8 cellular contexts compared by ENCODE assay signal in genomic region chr5:10863763-10864383, GRCh38.
DNase-seq lines count a peak whose midpoint lies in the region; ATAC-seq and TF ChIP-seq lines count a peak whose summit lies in the region.

No MANE protein-coding gene starts in this region.

- H3F3A ChIP-seq in PC-3 (ENCODE audit: low read length, unreplicated experiment): no peaks in the 10 kb centered on the region

- H3K4me1 ChIP-seq in PC-3 (ENCODE audit: insufficient read depth, low read length): peaks cover 23% of the 10 kb centered on the region
- H3K4me1 ChIP-seq in gastroesophageal sphincter: no peaks in the 10 kb centered on the region
- no peaks in the 10 kb centered on the region for H3K4me1 ChIP-seq in psoas muscle

- no peaks in the 10 kb centered on the region for H3K9me3 ChIP-seq in PC-3 (ENCODE audit: low read length)
- no peaks in the 10 kb centered on the region for H3K9me3 ChIP-seq in gastroesophageal sphincter
- H3K9me3 ChIP-seq in psoas muscle: no peaks in the 10 kb centered on the region

- H3K27ac ChIP-seq in PC-3 (ENCODE audit: low read length): no peak overlapping the region
- no peak overlapping the region for H3K27ac ChIP-seq in gastroesophageal sphincter
- no peak overlapping the region for H3K27ac ChIP-seq in psoas muscle

- H3K4me2 ChIP-seq in PC-3 (ENCODE audit: low read length): no peak overlapping the region

- no peak overlapping the region for H3K9ac ChIP-seq in PC-3 (ENCODE audit: low read length)

- TF ChIP-seq POLR2A in gastroesophageal sphincter (IDR thresholded peaks at IDR 0.05): no peak

- H3K36me3 ChIP-seq in PC-3 (ENCODE audit: low read depth, low read length): no peaks in the 10 kb centered on the region
- no peaks in the 10 kb centered on the region for H3K36me3 ChIP-seq in gastroesophageal sphincter
- no peaks in the 10 kb centered on the region for H3K36me3 ChIP-seq in psoas muscle (ENCODE audit: insufficient read depth in 1 of 2, low read depth in 1 of 2)

- peak; percentile 77 for ATAC-seq in GM19324 (IDR thresholded peaks at IDR 0.05; ENCODE audit: low FRiP score, unreplicated experiment)
- ATAC-seq in HG03175 (IDR thresholded peaks at IDR 0.05; ENCODE audit: unreplicated experiment): peak; percentile 93
- ATAC-seq in PC-3: peak; percentile 46
- no peak for ATAC-seq in gastroesophageal sphincter
- ATAC-seq in psoas muscle: no peak

- H3K9me2 ChIP-seq in PC-3 (replicated peaks; ENCODE audit: low read length): no peaks in the 10 kb centered on the region

- peak; percentile 42 for DNase-seq in CMK (ENCODE audit: low read depth)
- DNase-seq in PC-3: peak; percentile 88
- peak; percentile 11 for DNase-seq in activated T-helper 1 cell treated with Interleukin-2 at 50 U/mL for 16 hours (ENCODE audit: low read depth)
- peak in 1 of 2 donors; percentile 21 for DNase-seq in psoas muscle
- DNase-seq in epidermal melanocyte (ENCODE audit: insufficient read length, low spot score): no peak

- 65 to 68% methylated on average over 9 to 14 of the region's 15 CpGs for WGBS in gastroesophageal sphincter (ENCODE audit: low coverage in 1 of 2), 2 donors
- 63 to 68% (median 65%) methylated on average over 15 of the region's 15 CpGs for WGBS in psoas muscle, 3 donors

- TF ChIP-seq EP300 in gastroesophageal sphincter (IDR thresholded peaks at IDR 0.05): no peak

- H4K20me1 ChIP-seq in PC-3 (ENCODE audit: low read length): no peaks in the 10 kb centered on the region

- H2AFZ ChIP-seq in PC-3 (ENCODE audit: low read length): peak overlapping the region; percentile 49

- POLR2A ChIA-PET in PC-3 (lab: Charles Lee; ENCODE audit: unreplicated experiment): interaction anchor here (0.7 kb wide), 1 partner anchor 189 kb away, joined by 4 read pairs; no protein-coding TSS in a partner anchor

- H3K79me2 ChIP-seq in PC-3 (ENCODE audit: low read length): no peaks in the 10 kb centered on the region

- intact Hi-C loops in PC-3 (cut with micrococcal nuclease) (loop anchor here (2.0 to 5.0 kb wide), 3 partner anchors 51 to 243 kb away; no protein-coding TSS in a partner anchor), psoas muscle (cut with DNase I) (no loop called here)

- H3K4me3 ChIP-seq in PC-3 (ENCODE audit: low read length) (no peak overlapping the region), gastroesophageal sphincter (no peak overlapping the region), psoas muscle (no peak overlapping the region)

- no peaks in the 10 kb centered on the region for H3K27me3 ChIP-seq in PC-3 (ENCODE audit: low read length)
- peaks cover 7% of the 10 kb centered on the region for H3K27me3 ChIP-seq in gastroesophageal sphincter
- H3K27me3 ChIP-seq in psoas muscle (ENCODE audit: insufficient read depth in 3 of 3, low read length in 2 of 3): peaks cover 2 to 7% (median 4%) of the 10 kb centered on the region in 3 donors

- CTCF ChIA-PET in PC-3 (lab: Charles Lee): no interaction called here

- TF ChIP-seq CTCF in PC-3 (conservative IDR thresholded peaks at IDR 0.05; ENCODE audit: low read depth, low read length) (peak; percentile 100), gastroesophageal sphincter (IDR thresholded peaks at IDR 0.05) (peak in 3 of 4 experiments; percentile 26 to 47 (median 28)), psoas muscle (IDR thresholded peaks at IDR 0.05) (peak; percentile 40)

- BruUV-seq in PC-3 (replicated peaks; lab: Mats Ljungman, UMichigan): no TSS peak

Comparison
In these comparisons a context has a peak if more than half of its experiments do, and no peak if none do; other contexts are left out.
1. ATAC-seq: peak in GM19324 (single experiment), HG03175 (single experiment) and PC-3 (single experiment); none in gastroesophageal sphincter (single experiment) and psoas muscle (0 of 4).
2. CTCF ChIP-seq: peak in every context shown above with its lines; median percentile 100 in PC-3; 40 in psoas muscle; 28 in gastroesophageal sphincter.